In the genomic region with DNA sequence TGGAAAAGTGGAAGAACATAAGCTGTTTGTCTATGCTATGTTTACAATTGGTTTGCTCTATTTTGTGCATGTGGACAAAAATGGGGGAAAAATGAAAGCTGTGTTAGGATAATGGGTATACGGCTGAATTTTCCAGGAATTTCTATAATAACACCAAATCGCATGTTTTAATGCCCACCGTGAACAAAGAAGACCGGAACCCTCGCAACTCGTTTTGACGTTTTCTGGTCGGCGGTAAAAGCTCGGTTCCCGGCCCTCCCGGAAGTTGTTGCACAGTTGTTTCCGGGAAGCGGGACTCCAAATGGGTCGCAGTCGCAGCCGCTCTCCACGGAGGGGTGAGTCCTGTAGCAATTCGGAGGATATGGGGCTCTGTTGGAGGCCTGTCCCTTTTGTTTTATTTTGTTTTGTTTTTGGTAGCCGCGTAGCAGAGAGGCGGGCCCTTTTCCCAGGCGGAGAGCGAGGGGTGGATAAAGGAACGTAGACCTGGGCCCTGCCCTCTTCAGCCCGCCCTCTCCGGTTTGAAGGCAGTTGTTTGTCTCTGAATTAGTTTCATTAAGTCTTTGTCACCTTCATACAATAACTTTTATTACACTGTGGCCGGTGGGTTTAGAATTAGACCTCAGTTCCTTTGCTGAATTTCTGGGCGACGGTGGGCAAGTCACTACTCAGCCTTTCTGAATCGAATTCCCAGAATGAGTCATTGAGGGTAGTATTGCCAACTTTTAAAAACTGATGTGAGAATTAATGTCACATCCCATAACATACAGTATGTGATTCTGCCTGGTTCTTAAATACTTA, we compare ENCODE assay signal across 1 cellular context.
TF ChIP-seq lines count a peak whose summit lies in the region.

A gene with protein sequence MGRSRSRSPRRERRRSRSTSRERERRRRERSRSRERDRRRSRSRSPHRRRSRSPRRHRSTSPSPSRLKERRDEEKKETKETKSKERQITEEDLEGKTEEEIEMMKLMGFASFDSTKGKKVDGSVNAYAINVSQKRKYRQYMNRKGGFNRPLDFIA (plus strand): TSS at position 273 of the 798 bp plus-strand sequence. CDS start 29 bp downstream, at position 302.

TF ChIP-seq in HepG2, 621 proteins besides CTCF, POLR2A, EP300 and RAD21 (continued from another document and continues in another):
- TF ChIP-seq, protein P1, sequence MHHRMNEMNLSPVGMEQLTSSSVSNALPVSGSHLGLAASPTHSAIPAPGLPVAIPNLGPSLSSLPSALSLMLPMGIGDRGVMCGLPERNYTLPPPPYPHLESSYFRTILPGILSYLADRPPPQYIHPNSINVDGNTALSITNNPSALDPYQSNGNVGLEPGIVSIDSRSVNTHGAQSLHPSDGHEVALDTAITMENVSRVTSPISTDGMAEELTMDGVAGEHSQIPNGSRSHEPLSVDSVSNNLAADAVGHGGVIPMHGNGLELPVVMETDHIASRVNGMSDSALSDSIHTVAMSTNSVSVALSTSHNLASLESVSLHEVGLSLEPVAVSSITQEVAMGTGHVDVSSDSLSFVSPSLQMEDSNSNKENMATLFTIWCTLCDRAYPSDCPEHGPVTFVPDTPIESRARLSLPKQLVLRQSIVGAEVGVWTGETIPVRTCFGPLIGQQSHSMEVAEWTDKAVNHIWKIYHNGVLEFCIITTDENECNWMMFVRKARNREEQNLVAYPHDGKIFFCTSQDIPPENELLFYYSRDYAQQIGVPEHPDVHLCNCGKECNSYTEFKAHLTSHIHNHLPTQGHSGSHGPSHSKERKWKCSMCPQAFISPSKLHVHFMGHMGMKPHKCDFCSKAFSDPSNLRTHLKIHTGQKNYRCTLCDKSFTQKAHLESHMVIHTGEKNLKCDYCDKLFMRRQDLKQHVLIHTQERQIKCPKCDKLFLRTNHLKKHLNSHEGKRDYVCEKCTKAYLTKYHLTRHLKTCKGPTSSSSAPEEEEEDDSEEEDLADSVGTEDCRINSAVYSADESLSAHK (CRISPR knock-in tag; IDR thresholded peaks at IDR 0.05; ENCODE audit: borderline replicate concordance), result peak; percentile 79; the same call in 1 of the 2 replicates
- TF ChIP-seq, protein P2, sequence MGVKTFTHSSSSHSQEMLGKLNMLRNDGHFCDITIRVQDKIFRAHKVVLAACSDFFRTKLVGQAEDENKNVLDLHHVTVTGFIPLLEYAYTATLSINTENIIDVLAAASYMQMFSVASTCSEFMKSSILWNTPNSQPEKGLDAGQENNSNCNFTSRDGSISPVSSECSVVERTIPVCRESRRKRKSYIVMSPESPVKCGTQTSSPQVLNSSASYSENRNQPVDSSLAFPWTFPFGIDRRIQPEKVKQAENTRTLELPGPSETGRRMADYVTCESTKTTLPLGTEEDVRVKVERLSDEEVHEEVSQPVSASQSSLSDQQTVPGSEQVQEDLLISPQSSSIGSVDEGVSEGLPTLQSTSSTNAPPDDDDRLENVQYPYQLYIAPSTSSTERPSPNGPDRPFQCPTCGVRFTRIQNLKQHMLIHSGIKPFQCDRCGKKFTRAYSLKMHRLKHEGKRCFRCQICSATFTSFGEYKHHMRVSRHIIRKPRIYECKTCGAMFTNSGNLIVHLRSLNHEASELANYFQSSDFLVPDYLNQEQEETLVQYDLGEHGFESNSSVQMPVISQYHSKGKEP (CRISPR knock-in tag; IDR thresholded peaks at IDR 0.05), result peak; percentile 96
- TF ChIP-seq TOE1 (CRISPR knock-in tag; IDR thresholded peaks at IDR 0.05) (peak; percentile 85; the same call in 1 of the 2 replicates), MEF2D (CRISPR knock-in tag; IDR thresholded peaks at IDR 0.05) (peak; percentile 84), SP2 (CRISPR knock-in tag; IDR thresholded peaks at IDR 0.05) (peak; percentile 66), MAZ (IDR thresholded peaks at IDR 0.05; ENCODE audit: borderline replicate concordance, low read depth, low read length) (peak; percentile 62; the same call in 1 of the 2 replicates), MAZ (CRISPR knock-in tag; IDR thresholded peaks at IDR 0.05; ENCODE audit: low read depth) (peak; percentile 89), ZNF614 (CRISPR knock-in tag; IDR thresholded peaks at IDR 0.05; ENCODE audit: borderline replicate concordance) (peak; percentile 98), ZMYM3 (CRISPR knock-in tag; IDR thresholded peaks at IDR 0.05) (peak; percentile 95), EEA1 (CRISPR knock-in tag; IDR thresholded peaks at IDR 0.05; ENCODE audit: borderline replicate concordance) (peak; percentile 86; the same call in 1 of the 2 replicates), SP4 (CRISPR knock-in tag; IDR thresholded peaks at IDR 0.05) (peak; percentile 50; the same call in 1 of the 2 replicates), JARID2 (CRISPR knock-in tag; IDR thresholded peaks at IDR 0.05; ENCODE audit: insufficient replicate concordance) (peak; percentile 92), ZNF460 (CRISPR knock-in tag; IDR thresholded peaks at IDR 0.05; ENCODE audit: borderline replicate concordance) (no peak; the same call in 1 of the 2 replicates), CCAR2 (optimal IDR thresholded peaks at IDR 0.05; ENCODE audit: low read depth, low read length) (peak; percentile 36), RELA (CRISPR knock-in tag; IDR thresholded peaks at IDR 0.05) (peak; percentile 66; the same call in 1 of the 2 replicates), ZNF616 (CRISPR knock-in tag; IDR thresholded peaks at IDR 0.05; ENCODE audit: low read depth) (peak; percentile 57; the same call in 1 of the 2 replicates), SETDB1 (CRISPR knock-in tag; IDR thresholded peaks at IDR 0.05; ENCODE audit: borderline replicate concordance) (0 out of 2 replicates have a peak, but pooled peaks have one; percentile 78), HMG20B (CRISPR knock-in tag; conservative IDR thresholded peaks at IDR 0.05) (peak; percentile 76), CREB1 (IDR thresholded peaks at IDR 0.05) (0 out of 2 replicates have a peak, but pooled peaks have one; percentile 45), CREB1 (CRISPR knock-in tag; IDR thresholded peaks at IDR 0.05) (peak; percentile 90), ZNF816 (CRISPR knock-in tag; IDR thresholded peaks at IDR 0.05; ENCODE audit: borderline replicate concordance) (peak; percentile 81)
- TF ChIP-seq, protein P3, sequence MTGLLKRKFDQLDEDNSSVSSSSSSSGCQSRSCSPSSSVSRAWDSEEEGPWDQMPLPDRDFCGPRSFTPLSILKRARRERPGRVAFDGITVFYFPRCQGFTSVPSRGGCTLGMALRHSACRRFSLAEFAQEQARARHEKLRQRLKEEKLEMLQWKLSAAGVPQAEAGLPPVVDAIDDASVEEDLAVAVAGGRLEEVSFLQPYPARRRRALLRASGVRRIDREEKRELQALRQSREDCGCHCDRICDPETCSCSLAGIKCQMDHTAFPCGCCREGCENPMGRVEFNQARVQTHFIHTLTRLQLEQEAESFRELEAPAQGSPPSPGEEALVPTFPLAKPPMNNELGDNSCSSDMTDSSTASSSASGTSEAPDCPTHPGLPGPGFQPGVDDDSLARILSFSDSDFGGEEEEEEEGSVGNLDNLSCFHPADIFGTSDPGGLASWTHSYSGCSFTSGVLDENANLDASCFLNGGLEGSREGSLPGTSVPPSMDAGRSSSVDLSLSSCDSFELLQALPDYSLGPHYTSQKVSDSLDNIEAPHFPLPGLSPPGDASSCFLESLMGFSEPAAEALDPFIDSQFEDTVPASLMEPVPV (CRISPR knock-in tag; IDR thresholded peaks at IDR 0.05), result peak; percentile 61; the same call in 1 of the 2 replicates
- TF ChIP-seq, protein P4, sequence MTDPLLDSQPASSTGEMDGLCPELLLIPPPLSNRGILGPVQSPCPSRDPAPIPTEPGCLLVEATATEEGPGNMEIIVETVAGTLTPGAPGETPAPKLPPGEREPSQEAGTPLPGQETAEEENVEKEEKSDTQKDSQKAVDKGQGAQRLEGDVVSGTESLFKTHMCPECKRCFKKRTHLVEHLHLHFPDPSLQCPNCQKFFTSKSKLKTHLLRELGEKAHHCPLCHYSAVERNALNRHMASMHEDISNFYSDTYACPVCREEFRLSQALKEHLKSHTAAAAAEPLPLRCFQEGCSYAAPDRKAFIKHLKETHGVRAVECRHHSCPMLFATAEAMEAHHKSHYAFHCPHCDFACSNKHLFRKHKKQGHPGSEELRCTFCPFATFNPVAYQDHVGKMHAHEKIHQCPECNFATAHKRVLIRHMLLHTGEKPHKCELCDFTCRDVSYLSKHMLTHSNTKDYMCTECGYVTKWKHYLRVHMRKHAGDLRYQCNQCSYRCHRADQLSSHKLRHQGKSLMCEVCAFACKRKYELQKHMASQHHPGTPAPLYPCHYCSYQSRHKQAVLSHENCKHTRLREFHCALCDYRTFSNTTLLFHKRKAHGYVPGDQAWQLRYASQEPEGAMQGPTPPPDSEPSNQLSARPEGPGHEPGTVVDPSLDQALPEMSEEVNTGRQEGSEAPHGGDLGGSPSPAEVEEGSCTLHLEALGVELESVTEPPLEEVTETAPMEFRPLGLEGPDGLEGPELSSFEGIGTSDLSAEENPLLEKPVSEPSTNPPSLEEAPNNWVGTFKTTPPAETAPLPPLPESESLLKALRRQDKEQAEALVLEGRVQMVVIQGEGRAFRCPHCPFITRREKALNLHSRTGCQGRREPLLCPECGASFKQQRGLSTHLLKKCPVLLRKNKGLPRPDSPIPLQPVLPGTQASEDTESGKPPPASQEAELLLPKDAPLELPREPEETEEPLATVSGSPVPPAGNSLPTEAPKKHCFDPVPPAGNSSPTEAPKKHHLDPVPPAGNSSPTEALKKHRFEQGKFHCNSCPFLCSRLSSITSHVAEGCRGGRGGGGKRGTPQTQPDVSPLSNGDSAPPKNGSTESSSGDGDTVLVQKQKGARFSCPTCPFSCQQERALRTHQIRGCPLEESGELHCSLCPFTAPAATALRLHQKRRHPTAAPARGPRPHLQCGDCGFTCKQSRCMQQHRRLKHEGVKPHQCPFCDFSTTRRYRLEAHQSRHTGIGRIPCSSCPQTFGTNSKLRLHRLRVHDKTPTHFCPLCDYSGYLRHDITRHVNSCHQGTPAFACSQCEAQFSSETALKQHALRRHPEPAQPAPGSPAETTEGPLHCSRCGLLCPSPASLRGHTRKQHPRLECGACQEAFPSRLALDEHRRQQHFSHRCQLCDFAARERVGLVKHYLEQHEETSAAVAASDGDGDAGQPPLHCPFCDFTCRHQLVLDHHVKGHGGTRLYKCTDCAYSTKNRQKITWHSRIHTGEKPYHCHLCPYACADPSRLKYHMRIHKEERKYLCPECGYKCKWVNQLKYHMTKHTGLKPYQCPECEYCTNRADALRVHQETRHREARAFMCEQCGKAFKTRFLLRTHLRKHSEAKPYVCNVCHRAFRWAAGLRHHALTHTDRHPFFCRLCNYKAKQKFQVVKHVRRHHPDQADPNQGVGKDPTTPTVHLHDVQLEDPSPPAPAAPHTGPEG (CRISPR knock-in tag; IDR thresholded peaks at IDR 0.05), result peak; percentile 93
- TF ChIP-seq, protein P5, sequence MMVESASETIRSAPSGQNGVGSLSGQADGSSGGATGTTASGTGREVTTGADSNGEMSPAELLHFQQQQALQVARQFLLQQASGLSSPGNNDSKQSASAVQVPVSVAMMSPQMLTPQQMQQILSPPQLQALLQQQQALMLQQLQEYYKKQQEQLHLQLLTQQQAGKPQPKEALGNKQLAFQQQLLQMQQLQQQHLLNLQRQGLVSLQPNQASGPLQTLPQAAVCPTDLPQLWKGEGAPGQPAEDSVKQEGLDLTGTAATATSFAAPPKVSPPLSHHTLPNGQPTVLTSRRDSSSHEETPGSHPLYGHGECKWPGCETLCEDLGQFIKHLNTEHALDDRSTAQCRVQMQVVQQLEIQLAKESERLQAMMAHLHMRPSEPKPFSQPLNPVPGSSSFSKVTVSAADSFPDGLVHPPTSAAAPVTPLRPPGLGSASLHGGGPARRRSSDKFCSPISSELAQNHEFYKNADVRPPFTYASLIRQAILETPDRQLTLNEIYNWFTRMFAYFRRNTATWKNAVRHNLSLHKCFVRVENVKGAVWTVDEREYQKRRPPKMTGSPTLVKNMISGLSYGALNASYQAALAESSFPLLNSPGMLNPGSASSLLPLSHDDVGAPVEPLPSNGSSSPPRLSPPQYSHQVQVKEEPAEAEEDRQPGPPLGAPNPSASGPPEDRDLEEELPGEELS (CRISPR knock-in tag; IDR thresholded peaks at IDR 0.05), result peak; percentile 81
- TF ChIP-seq, protein P6, sequence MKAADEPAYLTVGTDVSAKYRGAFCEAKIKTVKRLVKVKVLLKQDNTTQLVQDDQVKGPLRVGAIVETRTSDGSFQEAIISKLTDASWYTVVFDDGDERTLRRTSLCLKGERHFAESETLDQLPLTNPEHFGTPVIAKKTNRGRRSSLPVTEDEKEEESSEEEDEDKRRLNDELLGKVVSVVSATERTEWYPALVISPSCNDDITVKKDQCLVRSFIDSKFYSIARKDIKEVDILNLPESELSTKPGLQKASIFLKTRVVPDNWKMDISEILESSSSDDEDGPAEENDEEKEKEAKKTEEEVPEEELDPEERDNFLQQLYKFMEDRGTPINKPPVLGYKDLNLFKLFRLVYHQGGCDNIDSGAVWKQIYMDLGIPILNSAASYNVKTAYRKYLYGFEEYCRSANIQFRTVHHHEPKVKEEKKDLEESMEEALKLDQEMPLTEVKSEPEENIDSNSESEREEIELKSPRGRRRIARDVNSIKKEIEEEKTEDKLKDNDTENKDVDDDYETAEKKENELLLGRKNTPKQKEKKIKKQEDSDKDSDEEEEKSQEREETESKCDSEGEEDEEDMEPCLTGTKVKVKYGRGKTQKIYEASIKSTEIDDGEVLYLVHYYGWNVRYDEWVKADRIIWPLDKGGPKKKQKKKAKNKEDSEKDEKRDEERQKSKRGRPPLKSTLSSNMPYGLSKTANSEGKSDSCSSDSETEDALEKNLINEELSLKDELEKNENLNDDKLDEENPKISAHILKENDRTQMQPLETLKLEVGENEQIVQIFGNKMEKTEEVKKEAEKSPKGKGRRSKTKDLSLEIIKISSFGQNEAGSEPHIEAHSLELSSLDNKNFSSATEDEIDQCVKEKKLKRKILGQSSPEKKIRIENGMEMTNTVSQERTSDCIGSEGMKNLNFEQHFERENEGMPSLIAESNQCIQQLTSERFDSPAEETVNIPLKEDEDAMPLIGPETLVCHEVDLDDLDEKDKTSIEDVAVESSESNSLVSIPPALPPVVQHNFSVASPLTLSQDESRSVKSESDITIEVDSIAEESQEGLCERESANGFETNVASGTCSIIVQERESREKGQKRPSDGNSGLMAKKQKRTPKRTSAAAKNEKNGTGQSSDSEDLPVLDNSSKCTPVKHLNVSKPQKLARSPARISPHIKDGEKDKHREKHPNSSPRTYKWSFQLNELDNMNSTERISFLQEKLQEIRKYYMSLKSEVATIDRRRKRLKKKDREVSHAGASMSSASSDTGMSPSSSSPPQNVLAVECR (CRISPR knock-in tag; IDR thresholded peaks at IDR 0.05; ENCODE audit: borderline replicate concordance), result peak; percentile 89
- TF ChIP-seq, protein P7, sequence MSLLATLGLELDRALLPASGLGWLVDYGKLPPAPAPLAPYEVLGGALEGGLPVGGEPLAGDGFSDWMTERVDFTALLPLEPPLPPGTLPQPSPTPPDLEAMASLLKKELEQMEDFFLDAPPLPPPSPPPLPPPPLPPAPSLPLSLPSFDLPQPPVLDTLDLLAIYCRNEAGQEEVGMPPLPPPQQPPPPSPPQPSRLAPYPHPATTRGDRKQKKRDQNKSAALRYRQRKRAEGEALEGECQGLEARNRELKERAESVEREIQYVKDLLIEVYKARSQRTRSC (CRISPR knock-in tag; IDR thresholded peaks at IDR 0.05; ENCODE audit: low read depth), result no peak
- TF ChIP-seq, protein P8, sequence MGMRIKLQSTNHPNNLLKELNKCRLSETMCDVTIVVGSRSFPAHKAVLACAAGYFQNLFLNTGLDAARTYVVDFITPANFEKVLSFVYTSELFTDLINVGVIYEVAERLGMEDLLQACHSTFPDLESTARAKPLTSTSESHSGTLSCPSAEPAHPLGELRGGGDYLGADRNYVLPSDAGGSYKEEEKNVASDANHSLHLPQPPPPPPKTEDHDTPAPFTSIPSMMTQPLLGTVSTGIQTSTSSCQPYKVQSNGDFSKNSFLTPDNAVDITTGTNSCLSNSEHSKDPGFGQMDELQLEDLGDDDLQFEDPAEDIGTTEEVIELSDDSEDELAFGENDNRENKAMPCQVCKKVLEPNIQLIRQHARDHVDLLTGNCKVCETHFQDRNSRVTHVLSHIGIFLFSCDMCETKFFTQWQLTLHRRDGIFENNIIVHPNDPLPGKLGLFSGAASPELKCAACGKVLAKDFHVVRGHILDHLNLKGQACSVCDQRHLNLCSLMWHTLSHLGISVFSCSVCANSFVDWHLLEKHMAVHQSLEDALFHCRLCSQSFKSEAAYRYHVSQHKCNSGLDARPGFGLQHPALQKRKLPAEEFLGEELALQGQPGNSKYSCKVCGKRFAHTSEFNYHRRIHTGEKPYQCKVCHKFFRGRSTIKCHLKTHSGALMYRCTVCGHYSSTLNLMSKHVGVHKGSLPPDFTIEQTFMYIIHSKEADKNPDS (CRISPR knock-in tag; IDR thresholded peaks at IDR 0.05), result peak; percentile 74
